ENCODE assay signal across 26 cellular contexts in genomic region chrX:23548164-23548563, GRCh38.
DNase-seq lines count a peak whose midpoint lies in the region; ATAC-seq and TF ChIP-seq lines count a peak whose summit lies in the region.
"Had no signal": no experiment of that assay in that cellular context is flagged by ENCODE, and none has a peak within 500 bp of the region (broad histone marks: within the 10 kb centered on the region; RNA-seq: fewer than 3 reads in every experiment).

No MANE protein-coding gene starts in this region.

- H3K36me3 Mint-ChIP-seq in CD8-positive, alpha-beta memory T cell: no peaks in the 10 kb centered on the region

- POLR2A ChIA-PET in CD8-positive, alpha-beta memory T cell (lab: Charles Lee): no interaction called here

- H3K4me3 Mint-ChIP-seq in CD8-positive, alpha-beta memory T cell: no peak overlapping the region
- H3K4me3 Mint-ChIP-seq: activated CD8-positive, alpha-beta T cell treated with anti-CD3 and anti-CD28 coated beads for 36 hours; CD4-positive, alpha-beta T cell; neural crest cell had no signal

- no peak overlapping the region for H3K27ac Mint-ChIP-seq in CD8-positive, alpha-beta memory T cell
- H3K27ac Mint-ChIP-seq: activated CD8-positive, alpha-beta T cell treated with anti-CD3 and anti-CD28 coated beads for 36 hours; CD4-positive, alpha-beta T cell had no signal

- no peaks in the 10 kb centered on the region for H3K36me3 ChIP-seq in CD8-positive, alpha-beta memory T cell (ENCODE audit: insufficient read depth, low read length)
- H3K36me3 ChIP-seq: upper lobe of right lung had no signal

- DNase-seq in EL (peak; percentile 19), LHCN-M2 (ENCODE audit: low read depth) (peak; percentile 84), astrocyte of the cerebellum (ENCODE audit: low read depth) (peak; percentile 62), renal cortical epithelial cell (ENCODE audit: low read depth) (peak; percentile 2)
- DNase-seq in CD8-positive, alpha-beta memory T cell: no peak
- no peak for DNase-seq in activated CD4-positive, alpha-beta T cell treated with anti-CD3 and anti-CD28 coated beads for 4 hours
- DNase-seq: activated CD8-positive, alpha-beta T cell treated with anti-CD3 and anti-CD28 coated beads for 36 hours; activated T-cell treated with anti-CD3 and anti-CD28 coated beads for 4 hours; amniotic stem cell; caudate nucleus; CD4-positive, alpha-beta T cell; dermis blood vessel endothelial cell; DMS 273 treated with DMSO at 0.1 percent for 48 hours; foreskin fibroblast; hippocampal formation; left ventricle myocardium superior; mucosa of descending colon; NCI-H1694; NCI-H2171; NCI-H526; posterior cingulate gyrus; Right ventricle myocardium superior; upper lobe of right lung had no signal

- peaks cover 0 to 2% of the 10 kb centered on the region in 2 donors for H3K27me3 Mint-ChIP-seq in CD8-positive, alpha-beta memory T cell
- H3K27me3 Mint-ChIP-seq: CD4-positive, alpha-beta T cell had no signal

- H3K27ac ChIP-seq in CD8-positive, alpha-beta memory T cell (ENCODE audit: low read depth, low read length): no peak overlapping the region
- H3K27ac ChIP-seq: upper lobe of right lung had no signal

- in situ Hi-C loops in astrocyte of the cerebellum (cut with HindIII; ENCODE audit: low sequenced_read_pairs): no loop called here

- H3K27me3 ChIP-seq in CD8-positive, alpha-beta memory T cell (ENCODE audit: insufficient read depth, low read length, poor library complexity, severe bottlenecking): no peaks in the 10 kb centered on the region
- H3K27me3 ChIP-seq: upper lobe of right lung had no signal

- TF ChIP-seq CTCF in astrocyte of the cerebellum (IDR thresholded peaks at IDR 0.05; ENCODE audit: low read depth, low read length, missing control alignments): no peak

- H3K4me1 Mint-ChIP-seq in CD8-positive, alpha-beta memory T cell: no peaks in the 10 kb centered on the region
- H3K4me1 Mint-ChIP-seq: neural crest cell had no signal

- CTCF ChIA-PET in CD8-positive, alpha-beta memory T cell (lab: Charles Lee): no interaction called here

- H3K4me3 ChIP-seq in astrocyte of the cerebellum (ENCODE audit: low read depth, low read length): no peak overlapping the region
- no peak overlapping the region for H3K4me3 ChIP-seq in CD8-positive, alpha-beta memory T cell (ENCODE audit: low read length)
- H3K4me3 ChIP-seq: mucosa of descending colon, upper lobe of right lung had no signal

- peaks cover 0 to 2% (median 0%) of the 10 kb centered on the region in 5 donors for H3K9me3 Mint-ChIP-seq in CD8-positive, alpha-beta memory T cell
- H3K9me3 Mint-ChIP-seq: activated CD8-positive, alpha-beta T cell treated with anti-CD3 and anti-CD28 coated beads for 36 hours; CD4-positive, alpha-beta T cell had no signal

- H3K9me3 ChIP-seq in CD8-positive, alpha-beta memory T cell (ENCODE audit: low read length): no peaks in the 10 kb centered on the region
- H3K9me3 ChIP-seq: mucosa of descending colon, upper lobe of right lung had no signal

- no peaks in the 10 kb centered on the region for H3K4me1 ChIP-seq in CD8-positive, alpha-beta memory T cell (ENCODE audit: insufficient read depth, low read length)
- H3K4me1 ChIP-seq: upper lobe of right lung had no signal

- ATAC-seq in GM21423 (IDR thresholded peaks at IDR 0.05; ENCODE audit: unreplicated experiment): no peak
- ATAC-seq: activated CD8-positive, alpha-beta T cell treated with anti-CD3 and anti-CD28 coated beads for 36 hours; left ventricle myocardium superior; mucosa of descending colon; sciatic nerve; upper lobe of right lung had no signal

Comparison
In these comparisons a context has a peak if more than half of its experiments do, and no peak if none do; other contexts are left out.
1. DNase-seq: peak in EL (single experiment), LHCN-M2 (single experiment), astrocyte of the cerebellum (single experiment) and renal cortical epithelial cell (single experiment); none in CD8-positive, alpha-beta memory T cell (0 of 5) and activated CD4-positive, alpha-beta T cell treated with anti-CD3 and anti-CD28 coated beads for 4 hours (0 of 2).